In the genomic region with DNA sequence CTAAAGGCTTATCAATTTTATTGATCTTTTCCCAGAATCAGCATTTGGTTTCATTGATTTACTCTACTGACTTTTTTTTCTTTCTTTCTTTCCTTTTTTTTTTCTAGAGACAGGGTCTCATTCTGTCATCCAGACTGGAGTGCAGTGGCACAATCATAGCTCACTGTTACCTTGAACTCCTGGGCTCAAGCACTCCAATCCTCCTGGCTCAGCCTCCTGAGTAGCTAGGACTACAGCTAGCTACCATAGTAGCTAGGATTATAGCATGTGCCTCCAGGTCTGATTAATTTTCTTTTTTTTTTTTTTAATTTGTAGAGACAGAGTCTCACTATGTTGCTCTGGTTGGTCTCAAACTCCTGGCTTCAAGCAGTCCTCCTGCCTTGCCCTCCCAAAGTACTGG, we compare ENCODE assay signal across 33 cellular contexts. TPM values are rescaled to one million over a fixed set of nuclear protein-coding genes. Genes with fewer than 3 reads are reported as not detected.
"Had no signal": no experiment of that assay in that cellular context is flagged by ENCODE, and none has a peak within 500 bp of the region (broad histone marks: within the 10 kb centered on the region; RNA-seq: fewer than 3 reads in every experiment).

No MANE protein-coding gene starts in this region.

- H3K36me3 ChIP-seq: colonic mucosa had no signal

- H3K4me3 Mint-ChIP-seq: dendritic cell treated with granulocyte-macrophage colony-stimulating factor and Interleukin-4, amounts not matched to agents 40 ng/mL and 50 ng/mL, for 4 days; endodermal cell; mesothelial cell of epicardium; naive B cell had no signal

- H3K27ac ChIP-seq: colonic mucosa, epithelial cell of prostate, esophagus squamous epithelium, gastrocnemius medialis, heart right ventricle, left lung, lower lobe of right lung had no signal

- FAIRE-seq: endometrium, islet of Langerhans, keratinocyte had no signal

- H3K4me3 ChIP-seq: colonic mucosa, esophagus squamous epithelium, gastrocnemius medialis, heart right ventricle, left lung, lower lobe of right lung, mucosa of descending colon had no signal

- H3K4me1 ChIP-seq: colonic mucosa, esophagus squamous epithelium, gastrocnemius medialis, left lung, lower lobe of right lung had no signal

- DNase-seq: colonic mucosa; cortex of kidney; effector CD4-positive, alpha-beta T cell; effector memory CD4-positive, alpha-beta T cell; endodermal cell; erythroblast; esophagus squamous epithelium; foreskin fibroblast; foreskin melanocyte; gastrocnemius medialis; glutamatergic neuron; head of caudate nucleus; heart right ventricle; hippocampal formation; left cardiac atrium; left lung; left ventricle myocardium superior; lower lobe of right lung; mesenchymal stem cell; mucosa of descending colon; naive B cell had no signal

- H3K9me3 Mint-ChIP-seq: dendritic cell treated with granulocyte-macrophage colony-stimulating factor and Interleukin-4, amounts not matched to agents 40 ng/mL and 50 ng/mL, for 4 days; endodermal cell; mesothelial cell of epicardium; naive B cell had no signal

- ATAC-seq: esophagus mucosa, gastrocnemius medialis, heart right ventricle, left cardiac atrium, left lung, left ventricle myocardium superior, lower lobe of right lung, mucosa of descending colon had no signal

- H3K27ac Mint-ChIP-seq: dendritic cell treated with granulocyte-macrophage colony-stimulating factor and Interleukin-4, amounts not matched to agents 40 ng/mL and 50 ng/mL, for 4 days; endodermal cell; mesothelial cell of epicardium had no signal

- H3K27me3 Mint-ChIP-seq: dendritic cell treated with granulocyte-macrophage colony-stimulating factor and Interleukin-4, amounts not matched to agents 40 ng/mL and 50 ng/mL, for 4 days; naive B cell had no signal

- H3K9me3 ChIP-seq: colonic mucosa, esophagus squamous epithelium, gastrocnemius medialis, heart right ventricle, left lung, lower lobe of right lung, mucosa of descending colon had no signal

- H3K4me1 Mint-ChIP-seq: mesothelial cell of epicardium had no signal

- H3K27me3 ChIP-seq: colonic mucosa, esophagus squamous epithelium, gastrocnemius medialis, heart right ventricle, left lung had no signal

RNA-seq across cellular contexts. Expression of gene MLANA, which starts 11.7 kb away (rescaled TPM):
- total RNA-seq: colonic mucosa, dermis microvascular lymphatic vessel endothelial cell, endodermal cell, esophagus mucosa, esophagus squamous epithelium, gastrocnemius medialis, glomerular endothelial cell, heart right ventricle, kidney epithelial cell, left cardiac atrium, left lung, left ventricle myocardium superior, lower lobe of right lung, lung microvascular endothelial cell, mesenteric fat pad, mesothelial cell of epicardium, mucosa of descending colon had no signal
- polyA plus RNA-seq: heart right ventricle, keratinocyte had no signal
